ENCODE assay signal across 8 cellular contexts in the genomic region with DNA sequence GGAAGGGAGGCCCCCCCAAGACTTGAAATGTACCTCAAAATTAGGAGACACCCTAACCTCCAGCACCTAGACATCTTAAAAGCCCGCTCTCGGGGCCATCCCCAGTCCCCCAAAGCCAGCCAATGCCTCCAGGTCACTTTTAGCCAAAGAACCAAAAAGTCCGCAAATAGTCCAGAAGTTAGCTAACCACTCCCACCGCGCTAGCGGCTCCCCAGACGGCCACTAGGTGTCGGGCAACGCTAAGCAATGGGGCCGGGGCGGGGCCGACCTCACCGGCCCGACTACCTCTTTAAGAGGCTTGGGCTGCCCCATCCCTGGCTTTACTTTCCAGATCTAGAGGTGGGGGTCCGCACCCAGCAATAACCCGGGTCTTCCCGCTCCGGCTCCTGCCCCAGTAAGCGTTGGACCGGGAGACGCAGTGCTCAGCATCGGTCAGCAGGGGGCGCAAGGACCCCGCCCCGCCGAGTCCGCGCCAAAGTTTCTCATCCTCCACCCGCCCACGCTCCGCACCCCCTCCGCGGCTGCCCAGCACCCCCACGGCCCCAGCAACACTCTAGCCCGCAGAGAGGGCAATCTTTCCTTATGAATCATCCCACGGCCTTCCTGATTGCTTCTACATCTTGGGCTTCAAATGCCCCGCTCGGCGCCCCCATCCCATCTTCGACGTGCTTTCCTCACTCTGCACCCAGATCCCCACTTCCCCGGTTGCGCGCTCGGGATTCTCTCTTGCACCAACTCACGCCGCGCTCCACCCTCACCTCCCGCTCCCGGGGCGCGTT. TPM values are rescaled to one million over a fixed set of nuclear protein-coding genes. Genes with fewer than 3 reads are reported as not detected.
DNase-seq lines count a peak whose midpoint lies in the region; ATAC-seq and TF ChIP-seq lines count a peak whose summit lies in the region.

No MANE protein-coding gene starts in this region.

- peak overlapping the region; percentile 80 for H3K4me3 Mint-ChIP-seq in activated B cell treated with CpG ODN at 0.5 μM for 24 hours

- POLR2A ChIA-PET in activated B cell treated with CpG ODN at 0.5 μM for 24 hours (lab: Charles Lee): interaction anchor here (0.7 to 1.6 kb wide), 9 partner anchors 10 to 108 kb away, joined by 3 to 10 read pairs (median 5); a partner anchor contains a TSS

- no peaks in the 10 kb centered on the region for H3K9me3 Mint-ChIP-seq in activated B cell treated with CpG ODN at 0.5 μM for 24 hours

- TF ChIP-seq CTCF in activated B cell treated with CpG ODN at 0.5 μM for 24 hours (IDR thresholded peaks at IDR 0.05): peak; percentile 100
- TF ChIP-seq CTCF in cardiac fibroblast (IDR thresholded peaks at IDR 0.05; ENCODE audit: low read depth, low read length): peak; percentile 82

- H3K4me3 ChIP-seq in cardiac fibroblast (replicated peaks in 1 of 2; ENCODE audit: low read depth in 2 of 2, low read length in 2 of 2): peak overlapping the region; percentile 92 to 96

- no peaks in the 10 kb centered on the region for H3K36me3 Mint-ChIP-seq in activated B cell treated with CpG ODN at 0.5 μM for 24 hours (ENCODE audit: low read depth)

- no peak overlapping the region for H3K27ac Mint-ChIP-seq in activated B cell treated with CpG ODN at 0.5 μM for 24 hours

- intact Hi-C loops in activated B cell treated with CpG ODN at 0.5 μM for 24 hours (cut with micrococcal nuclease): loop anchor here (1.0 kb wide), 4 partner anchors 73 to 106 kb away; no protein-coding TSS in a partner anchor

- DNase-seq in GDM1 (lab: John Stamatoyannopoulos, UW): peak; percentile 55
- peak; percentile 88 for DNase-seq in NCI-H2196 (lab: John Stamatoyannopoulos, UW; ENCODE audit: unreplicated experiment)
- DNase-seq in activated B cell treated with CpG ODN at 0.5 μM for 24 hours: peak; percentile 76
- DNase-seq in cardiac fibroblast (ENCODE audit: low read depth in 2 of 2): peak; percentile 93 to 96
- DNase-seq in islet precursor cell: peak; percentile 98
- peak; percentile 76 for DNase-seq in stimulated activated CD4-positive, alpha-beta T cell treated with anti-CD3 and anti-CD28 coated beads, Interleukin-12 subunit alpha, Interleukin-12 subunit beta, amount 100 ng/mL, for 4 hours

- CTCF ChIA-PET in activated B cell treated with CpG ODN at 0.5 μM for 24 hours (lab: Charles Lee): interaction anchor here (0.6 to 5.7 kb wide), 27 partner anchors 10 to 162 kb away, joined by 3 to 98 read pairs (median 4); a partner anchor contains a TSS

- peak; percentile 82 for ATAC-seq in HG02759 (IDR thresholded peaks at IDR 0.05; ENCODE audit: unreplicated experiment)
- ATAC-seq in activated B cell treated with CpG ODN at 0.5 μM for 24 hours (ENCODE audit: low read depth): peak; percentile 80
- no peak for ATAC-seq in HG03025 (IDR thresholded peaks at IDR 0.05; ENCODE audit: low FRiP score, unreplicated experiment)

- peaks cover 44% of the 10 kb centered on the region for H3K27me3 Mint-ChIP-seq in activated B cell treated with CpG ODN at 0.5 μM for 24 hours

- peaks cover 27% of the 10 kb centered on the region for H3K4me1 Mint-ChIP-seq in activated B cell treated with CpG ODN at 0.5 μM for 24 hours

RNA-seq across cellular contexts. Expression of a gene that starts 0.8 kb away (rescaled TPM):
- total RNA-seq in activated B cell treated with CpG ODN at 0.5 μM for 24 hours: 8.8 and 9.2 TPM in 2 replicates

RNA-seq across cellular contexts. Expression of a gene that starts 34.8 kb away (rescaled TPM):
- total RNA-seq in activated B cell treated with CpG ODN at 0.5 μM for 24 hours: 1.7 and 2.2 TPM in 2 replicates

RNA-seq across cellular contexts. Expression of a gene that starts 50.2 kb away (rescaled TPM):
- total RNA-seq in activated B cell treated with CpG ODN at 0.5 μM for 24 hours: 300 and 313 TPM in 2 replicates
